10 cellular contexts compared by ENCODE assay signal in the genomic region with DNA sequence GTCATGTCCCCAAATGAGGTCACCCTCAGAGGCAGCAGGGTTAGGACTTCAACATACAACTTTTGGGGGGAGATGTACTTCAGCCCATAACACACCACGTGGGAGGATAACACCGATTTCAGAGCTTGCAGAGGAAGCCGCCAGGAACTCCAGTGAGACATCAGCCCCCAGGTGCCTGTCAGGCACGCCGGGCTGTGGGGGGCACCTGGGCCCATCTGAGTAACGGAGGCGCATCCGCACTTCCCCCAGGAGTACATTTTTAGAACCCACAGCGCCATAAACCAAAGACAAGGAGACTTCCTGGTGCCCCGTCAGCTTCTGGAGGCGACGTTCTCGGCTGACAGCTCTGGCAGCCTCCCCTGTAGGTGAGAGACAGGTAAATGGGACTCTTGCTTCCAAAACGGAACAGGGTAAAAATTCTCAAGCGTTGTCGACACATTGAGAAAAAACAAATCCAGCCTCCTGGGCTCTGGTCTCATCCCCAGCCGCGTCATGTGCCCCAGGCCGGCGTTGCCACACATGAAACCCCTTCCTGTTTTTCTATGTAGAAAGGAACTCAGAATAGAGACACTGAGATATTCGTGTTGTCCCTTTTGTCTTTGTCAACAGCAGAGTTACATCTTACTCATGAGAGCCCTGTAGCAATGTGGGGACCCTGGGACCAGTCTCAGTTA.
DNase-seq lines count a peak whose midpoint lies in the region; ATAC-seq, FAIRE-seq and TF ChIP-seq lines count a peak whose summit lies in the region.
"Had no signal": no experiment of that assay in that cellular context is flagged by ENCODE, and none has a peak within 500 bp of the region (broad histone marks: within the 10 kb centered on the region; RNA-seq: fewer than 3 reads in every experiment).

No MANE protein-coding gene starts in this region.

- POLR2A ChIA-PET in K562 (lab: Yijun Ruan, JAX) = interaction anchor here (1.1 to 2.5 kb wide), 4 partner anchors 9 to 76 kb away, joined by 4 to 8 read pairs (median 5); no protein-coding TSS in a partner anchor

- H3K4me2 ChIP-seq in BLaER1 = peak overlapping the region; percentile 91
- H3K4me2 ChIP-seq in K562 (ENCODE audit: insufficient read depth, low read length) = no peak overlapping the region
- no peak overlapping the region for H3K4me2 ChIP-seq in neuronal stem cell (ENCODE audit: insufficient read depth, low read length, poor library complexity, severe bottlenecking)

- ATAC-seq in K562 = no peak
- ATAC-seq in GM19395 (IDR thresholded peaks at IDR 0.05; ENCODE audit: unreplicated experiment) = no peak
- no peak for ATAC-seq in HG03097 (IDR thresholded peaks at IDR 0.05; ENCODE audit: low FRiP score, unreplicated experiment)
- no peak for ATAC-seq in HG03520 (IDR thresholded peaks at IDR 0.05; ENCODE audit: unreplicated experiment)
- ATAC-seq: Panc1 had no signal

- H3K79me1 ChIP-seq in neuronal stem cell (ENCODE audit: low read depth, low read length) = no peaks in the 10 kb centered on the region

- no peak overlapping the region for H3K18ac ChIP-seq in neuronal stem cell (ENCODE audit: low read length)

- H2AFZ ChIP-seq in K562 (ENCODE audit: low read depth, low read length) (no peak overlapping the region), neuronal stem cell (ENCODE audit: low read length) (peak overlapping the region; percentile 47)

- TF ChIP-seq RAD21 in K562 (CRISPR knock-in tag; conservative IDR thresholded peaks at IDR 0.05 in 1 of 2, IDR thresholded peaks at IDR 0.05 in 1 of 2) = no peak

- in situ Hi-C loops in K562 (cut with MboI) = no loop called here

- no peak for TF ChIP-seq CTCF in WERI-Rb-1 (IDR thresholded peaks at IDR 0.05; ENCODE audit: low read depth, low read length)
- no peak for TF ChIP-seq CTCF in K562 (IDR thresholded peaks at IDR 0.05 in 2 of 3, conservative IDR thresholded peaks at IDR 0.05 in 1 of 3; ENCODE audit: insufficient read depth in 2 of 3, low read depth in 1 of 3, low read length in 3 of 3)
- no peak for TF ChIP-seq CTCF in D721Med (IDR thresholded peaks at IDR 0.05; ENCODE audit: insufficient read depth, missing control alignments)

- no peak overlapping the region for H3K4ac ChIP-seq in neuronal stem cell (ENCODE audit: low read length)

- no peak overlapping the region for H2BK120ac ChIP-seq in neuronal stem cell (ENCODE audit: low read depth, low read length)

- H3K14ac ChIP-seq in neuronal stem cell (ENCODE audit: low read length) = no peak overlapping the region

- H3K9me3 ChIP-seq in BLaER1 = no peaks in the 10 kb centered on the region
- no peaks in the 10 kb centered on the region for H3K9me3 ChIP-seq in WERI-Rb-1 (ENCODE audit: severe bottlenecking)
- no peaks in the 10 kb centered on the region for H3K9me3 ChIP-seq in K562 (replicated peaks; ENCODE audit: control insufficient read depth, insufficient read depth, low read depth, low read length)
- H3K9me3 ChIP-seq in neuronal stem cell (replicated peaks in 1 of 2; ENCODE audit: control insufficient read depth in 2 of 2, insufficient read depth in 1 of 2, low read depth in 1 of 2, low read length in 2 of 2) = no peaks in the 10 kb centered on the region

- TF ChIP-seq POLR2A in K562 (conservative IDR thresholded peaks at IDR 0.05) = no peak

- H4K20me1 ChIP-seq in BLaER1 = no peaks in the 10 kb centered on the region
- H4K20me1 ChIP-seq in K562 (replicated peaks; ENCODE audit: control insufficient read depth, insufficient read depth, low read length) = 0 out of 2 replicates have a peak, but pooled peaks cover 5% of the 10 kb centered on the region

- peaks cover 63% of the 10 kb centered on the region for H3K4me1 ChIP-seq in BLaER1
- H3K4me1 ChIP-seq in K562 (replicated peaks in 1 of 2; ENCODE audit: control insufficient read depth in 2 of 2, insufficient read depth in 2 of 2, low read length in 2 of 2) = 0 out of 5 replicates have a peak, but pooled peaks cover 0 to 3% of the 10 kb centered on the region in 2 experiments
- H3K4me1 ChIP-seq in neuronal stem cell (ENCODE audit: control insufficient read depth in 2 of 2, insufficient read depth in 1 of 2, low read depth in 1 of 2, low read length in 2 of 2) = peaks cover 14 to 18% of the 10 kb centered on the region in 2 donors

- H2BK12ac ChIP-seq in neuronal stem cell (ENCODE audit: low read length) = no peak overlapping the region

- H3K4me3 ChIP-seq in BLaER1 = peak overlapping the region; percentile 34
- H3K4me3 ChIP-seq in WERI-Rb-1 (ENCODE audit: low read depth, low read length) = no peak overlapping the region
- no peak overlapping the region for H3K4me3 ChIP-seq in K562
- no peak overlapping the region for H3K4me3 ChIP-seq in neuronal stem cell (ENCODE audit: low read length in 2 of 2)

- under 1% methylated on average over 21 of the region's 21 CpGs for WGBS in K562 (ENCODE audit: insufficient coverage, low coverage, missing lambda C conversion rate)
- WGBS in neuronal stem cell (ENCODE audit: extremely low coverage in 2 of 2, insufficient read length in 2 of 2, insufficient replicate concordance in 1 of 2), 2 donors = no CpG with 5 or more reads among the region's 21 CpGs

- H3K9ac ChIP-seq in BLaER1 = peak overlapping the region; percentile 58
- H3K9ac ChIP-seq in K562 (ENCODE audit: insufficient read depth in 1 of 2, low read depth in 2 of 2, low read length in 2 of 2) = no peak overlapping the region
- no peak overlapping the region for H3K9ac ChIP-seq in neuronal stem cell (ENCODE audit: low read depth, low read length, poor library complexity)

- H3K27me3 ChIP-seq in BLaER1 = no peaks in the 10 kb centered on the region
- H3K27me3 ChIP-seq in WERI-Rb-1 (ENCODE audit: insufficient read depth, low read depth, severe bottlenecking) = no peaks in the 10 kb centered on the region
- H3K27me3 ChIP-seq in K562 (ENCODE audit: control insufficient read depth in 2 of 2, insufficient read depth in 2 of 2, low read length in 2 of 2) = peaks cover 76 to 78% of the 10 kb centered on the region in 2 experiments
- H3K27me3 ChIP-seq in neuronal stem cell (ENCODE audit: control insufficient read depth in 3 of 3, insufficient read depth in 3 of 3, low read depth in 1 of 3, low read length in 3 of 3) = no peaks in the 10 kb centered on the region

- intact Hi-C loops in K562 (cut with micrococcal nuclease) = no loop called here

- H4K8ac ChIP-seq in neuronal stem cell (ENCODE audit: low read depth, low read length) = no peak overlapping the region

- H3K36me3 ChIP-seq in BLaER1 (no peaks in the 10 kb centered on the region), WERI-Rb-1 (peaks cover 75% of the 10 kb centered on the region), K562 (ENCODE audit: control insufficient read depth, insufficient read depth, low read length) (no peaks in the 10 kb centered on the region), neuronal stem cell (replicated peaks in 1 of 2; ENCODE audit: control insufficient read depth in 2 of 2, insufficient read depth in 2 of 2, low read length in 2 of 2) (peaks cover 7 to 32% of the 10 kb centered on the region in 2 donors)

- H3K27ac ChIP-seq in BLaER1 (peak overlapping the region; percentile 86), WERI-Rb-1 (peak overlapping the region; percentile 61), K562 (ENCODE audit: extremely low read depth, low read depth, low read length) (no peak overlapping the region), neuronal stem cell (replicated peaks; ENCODE audit: low read length) (no peak overlapping the region)

- H2BK5ac ChIP-seq in neuronal stem cell (ENCODE audit: low read length) = no peak overlapping the region

- FAIRE-seq in K562 (lab: Jason Lieb, UNC) (no peak), D721Med (lab: Jason Lieb, UNC) (no peak)
- FAIRE-seq: endometrium had no signal

- H3K79me2 ChIP-seq in K562 (ENCODE audit: control insufficient read depth, insufficient read depth, low read length) = no peaks in the 10 kb centered on the region

- no peak overlapping the region for H4K91ac ChIP-seq in neuronal stem cell (ENCODE audit: low read depth, low read length, poor library complexity)

- CTCF ChIA-PET in K562 (lab: Yijun Ruan, JAX; ENCODE audit: low intra/inter-chr PET ratio) = no interaction called here

- DNase-seq in WERI-Rb-1 (no peak), K562 (ENCODE audit: extremely low read depth in 1 of 4, low spot score in 3 of 4) (no peak), neuronal stem cell (ENCODE audit: low spot score) (no peak), D721Med (ENCODE audit: insufficient read length, low spot score) (no peak)

- H2AK5ac ChIP-seq in neuronal stem cell (ENCODE audit: low read depth, low read length) = no peak overlapping the region

- no peaks in the 10 kb centered on the region for H3K9me1 ChIP-seq in K562 (ENCODE audit: control insufficient read depth, insufficient read depth, low read length)

- H2BK15ac ChIP-seq in neuronal stem cell (ENCODE audit: low read length) = no peak overlapping the region

- TF ChIP-seq EP300 in K562 (IDR thresholded peaks at IDR 0.05; ENCODE audit: low read length) = no peak

- BruUV-seq in K562 (replicated peaks; lab: Mats Ljungman, UMichigan) = no TSS peak

- no peak overlapping the region for H3K23ac ChIP-seq in neuronal stem cell (ENCODE audit: low read depth, low read length, poor library complexity)

TF ChIP-seq in K562, 482 proteins besides CTCF, POLR2A, EP300 and RAD21 (continues in another document):
- TF ChIP-seq, protein P1, sequence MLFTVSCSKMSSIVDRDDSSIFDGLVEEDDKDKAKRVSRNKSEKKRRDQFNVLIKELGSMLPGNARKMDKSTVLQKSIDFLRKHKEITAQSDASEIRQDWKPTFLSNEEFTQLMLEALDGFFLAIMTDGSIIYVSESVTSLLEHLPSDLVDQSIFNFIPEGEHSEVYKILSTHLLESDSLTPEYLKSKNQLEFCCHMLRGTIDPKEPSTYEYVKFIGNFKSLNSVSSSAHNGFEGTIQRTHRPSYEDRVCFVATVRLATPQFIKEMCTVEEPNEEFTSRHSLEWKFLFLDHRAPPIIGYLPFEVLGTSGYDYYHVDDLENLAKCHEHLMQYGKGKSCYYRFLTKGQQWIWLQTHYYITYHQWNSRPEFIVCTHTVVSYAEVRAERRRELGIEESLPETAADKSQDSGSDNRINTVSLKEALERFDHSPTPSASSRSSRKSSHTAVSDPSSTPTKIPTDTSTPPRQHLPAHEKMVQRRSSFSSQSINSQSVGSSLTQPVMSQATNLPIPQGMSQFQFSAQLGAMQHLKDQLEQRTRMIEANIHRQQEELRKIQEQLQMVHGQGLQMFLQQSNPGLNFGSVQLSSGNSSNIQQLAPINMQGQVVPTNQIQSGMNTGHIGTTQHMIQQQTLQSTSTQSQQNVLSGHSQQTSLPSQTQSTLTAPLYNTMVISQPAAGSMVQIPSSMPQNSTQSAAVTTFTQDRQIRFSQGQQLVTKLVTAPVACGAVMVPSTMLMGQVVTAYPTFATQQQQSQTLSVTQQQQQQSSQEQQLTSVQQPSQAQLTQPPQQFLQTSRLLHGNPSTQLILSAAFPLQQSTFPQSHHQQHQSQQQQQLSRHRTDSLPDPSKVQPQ (CRISPR knock-in tag; IDR thresholded peaks at IDR 0.05; ENCODE audit: borderline replicate concordance) = no peak
- TF ChIP-seq GABPB1 (CRISPR knock-in tag; IDR thresholded peaks at IDR 0.05) = no peak

Comparison
In these comparisons a context has a peak if more than half of its experiments do, and no peak if none do; other contexts are left out.
1. H3K27ac ChIP-seq: peak in BLaER1 (single experiment) and WERI-Rb-1 (single experiment); none in K562 (single experiment) and neuronal stem cell (single experiment).